Comparison of ENCODE assay signal across 14 cellular contexts in genomic region chr11:35905901-35906661, GRCh38. TPM values are rescaled to one million over a fixed set of nuclear protein-coding genes. Genes with fewer than 3 reads are reported as not detected.
DNase-seq lines count a peak whose midpoint lies in the region; TF ChIP-seq lines count a peak whose summit lies in the region.
"Had no signal": no experiment of that assay in that cellular context is flagged by ENCODE, and none has a peak within 500 bp of the region (broad histone marks: within the 10 kb centered on the region; RNA-seq: fewer than 3 reads in every experiment).

No MANE protein-coding gene starts in this region.

- TF ChIP-seq CTCF in LNCaP clone FGC (IDR thresholded peaks at IDR 0.05; ENCODE audit: control insufficient read depth, extremely low read depth, insufficient read depth) (no peak), astrocyte of the cerebellum (IDR thresholded peaks at IDR 0.05; ENCODE audit: low read depth, low read length, missing control alignments) (peak; percentile 0)

- no peak overlapping the region for H3K4me3 ChIP-seq in LNCaP clone FGC (ENCODE audit: low read depth, low read length)
- H3K4me3 ChIP-seq in astrocyte of the cerebellum (ENCODE audit: low read depth, low read length), result no peak overlapping the region
- H3K4me3 ChIP-seq: BLaER1 had no signal

- in situ Hi-C loops in astrocyte of the cerebellum (cut with HindIII; ENCODE audit: low sequenced_read_pairs), result no loop called here

- DNase-seq in LNCaP clone FGC (ENCODE audit: low read depth) (peak; percentile 43), astrocyte of the cerebellum (ENCODE audit: low read depth) (no peak), globus pallidus (ENCODE audit: low spot score) (peak; percentile 94), retina (peak; percentile 28), amniotic stem cell (lab: John Stamatoyannopoulos, UW) (no peak), mesenteric fat pad (ENCODE audit: low spot score) (no peak)
- no peak for DNase-seq in stimulated activated naive CD4-positive, alpha-beta T cell (lab: John Stamatoyannopoulos, UW)
- DNase-seq in activated CD4-positive, alpha-beta T cell treated with anti-CD3 and anti-CD28 coated beads, Interleukin-2, amount 50 U/mL, for 4 hours, result no peak
- DNase-seq: activated naive CD8-positive, alpha-beta T cell treated with anti-CD3 and anti-CD28 coated beads for 36 hours; activated T-cell treated with anti-CD3 and anti-CD28 coated beads, Interleukin-2, amount 50 U/mL, for 24 hours; glutamatergic neuron; HFFc6; NCI-H446 had no signal

RNA-seq across cellular contexts. Expression of gene LDLRAD3, which starts 37.8 kb away (rescaled TPM):
- total RNA-seq in mesenteric fat pad, result 69.2 TPM

Comparison
In these comparisons a context has a peak if more than half of its experiments do, and no peak if none do; other contexts are left out.
1. DNase-seq: peak in LNCaP clone FGC (single experiment), globus pallidus (single experiment) and retina (single experiment); none in astrocyte of the cerebellum (single experiment), stimulated activated naive CD4-positive, alpha-beta T cell (0 of 6), activated CD4-positive, alpha-beta T cell treated with anti-CD3 and anti-CD28 coated beads, Interleukin-2, amount 50 U/mL, for 4 hours (0 of 2), amniotic stem cell (single experiment) and mesenteric fat pad (single experiment).